ENCODE assay signal across 20 cellular contexts in genomic region chr1:94109478-94109877, GRCh38. TPM values are rescaled to one million over a fixed set of nuclear protein-coding genes. Genes with fewer than 3 reads are reported as not detected.
"Had no signal": no experiment of that assay in that cellular context is flagged by ENCODE, and none has a peak within 500 bp of the region (broad histone marks: within the 10 kb centered on the region; RNA-seq: fewer than 3 reads in every experiment).

No MANE protein-coding gene starts in this region.

- H3K4me3 ChIP-seq: coronary artery, ovary, right lobe of liver, smooth muscle cell, suprapubic skin, transverse colon had no signal

- H3K4me2 ChIP-seq: smooth muscle cell had no signal

- H3K9me3 ChIP-seq: ovary, right lobe of liver, suprapubic skin, transverse colon had no signal

- H3K27ac Mint-ChIP-seq: effector memory CD8-positive, alpha-beta T cell; naive thymus-derived CD8-positive, alpha-beta T cell; nephron progenitor cell; stimulated activated naive CD8-positive, alpha-beta T cell treated with anti-CD3 and anti-CD28 coated beads, Interleukin-15, amount 100 ng/mL, for 72 hours had no signal

- H3K4me3 Mint-ChIP-seq: effector memory CD8-positive, alpha-beta T cell; naive thymus-derived CD8-positive, alpha-beta T cell; nephron progenitor cell; stimulated activated naive CD8-positive, alpha-beta T cell treated with anti-CD3 and anti-CD28 coated beads, Interleukin-15, amount 100 ng/mL, for 72 hours had no signal

- H3K36me3 ChIP-seq: ovary, right lobe of liver, suprapubic skin, transverse colon had no signal

- H3K27me3 ChIP-seq: ovary, right lobe of liver, suprapubic skin, transverse colon had no signal

- ATAC-seq: effector memory CD8-positive, alpha-beta T cell; left lobe of liver; naive thymus-derived CD8-positive, alpha-beta T cell; stimulated activated naive CD8-positive, alpha-beta T cell treated with anti-CD3 and anti-CD28 coated beads, Interleukin-15, amount 100 ng/mL, for 72 hours had no signal

- H3K4me1 ChIP-seq: transverse colon had no signal

- H3K36me3 Mint-ChIP-seq: naive thymus-derived CD8-positive, alpha-beta T cell had no signal

- DNase-seq: effector memory CD8-positive, alpha-beta T cell; kidney; mesenchymal stem cell; naive thymus-derived CD8-positive, alpha-beta T cell; nephron progenitor cell; occipital lobe; ovary; retina; right lobe of liver; stimulated activated CD4-positive, alpha-beta T cell treated with anti-CD3 and anti-CD28 coated beads, Interleukin-12 subunit alpha, Interleukin-12 subunit beta, amount 100 ng/mL, for 4 hours; stimulated activated CD4-positive, alpha-beta T cell treated with anti-CD3 and anti-CD28 coated beads, Interleukin-1b, Interleukin-23, amount 100 ng/mL, for 48 hours; stimulated activated CD4-positive, alpha-beta T cell treated with anti-CD3 and anti-CD28 coated beads, Interleukin-4, amount 100 ng/mL, for 1 hour; stimulated activated CD8-positive, alpha-beta memory T cell treated with anti-CD3 and anti-CD28 coated beads, Interleukin-4, amount 100 ng/mL, for 48 hours; stimulated activated naive CD4-positive, alpha-beta T cell; stimulated activated naive CD8-positive, alpha-beta T cell treated with anti-CD3 and anti-CD28 coated beads, Interleukin-15, amount 100 ng/mL, for 72 hours; transverse colon had no signal

- H3K27ac ChIP-seq: coronary artery, ovary, right lobe of liver, suprapubic skin, transverse colon had no signal

- H3K9me3 Mint-ChIP-seq: effector memory CD8-positive, alpha-beta T cell; naive thymus-derived CD8-positive, alpha-beta T cell; nephron progenitor cell; stimulated activated naive CD8-positive, alpha-beta T cell treated with anti-CD3 and anti-CD28 coated beads, Interleukin-15, amount 100 ng/mL, for 72 hours had no signal

RNA-seq across cellular contexts. Expression of gene ABCA4, which starts 11.5 kb away (rescaled TPM):
- total RNA-seq: naive thymus-derived CD8-positive, alpha-beta T cell had no signal
- polyA plus RNA-seq: naive thymus-derived CD8-positive, alpha-beta T cell had no signal
